Comparison of ENCODE assay signal across 1 cellular context in the genomic region with DNA sequence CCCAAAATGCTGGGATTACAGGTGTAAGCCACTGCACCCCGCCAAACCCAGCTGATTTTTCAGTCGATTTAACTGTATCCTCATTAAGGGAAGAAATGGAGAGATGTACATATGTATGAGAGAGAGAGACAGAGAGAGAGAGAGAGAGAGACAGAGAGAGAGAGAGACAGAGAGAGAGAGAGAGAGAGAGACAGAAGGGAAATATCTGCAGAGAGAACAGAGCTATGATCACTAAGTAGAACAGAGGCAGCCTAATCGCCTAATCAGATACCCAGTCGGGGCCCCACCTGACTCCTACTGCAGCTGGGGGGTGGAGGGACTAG.
TF ChIP-seq lines count a peak whose summit lies in the region.

No MANE protein-coding gene starts in this region.

TF ChIP-seq in H1, 55 proteins besides CTCF, POLR2A, EP300 and RAD21 (continued from another document):
- TF ChIP-seq, protein P1, sequence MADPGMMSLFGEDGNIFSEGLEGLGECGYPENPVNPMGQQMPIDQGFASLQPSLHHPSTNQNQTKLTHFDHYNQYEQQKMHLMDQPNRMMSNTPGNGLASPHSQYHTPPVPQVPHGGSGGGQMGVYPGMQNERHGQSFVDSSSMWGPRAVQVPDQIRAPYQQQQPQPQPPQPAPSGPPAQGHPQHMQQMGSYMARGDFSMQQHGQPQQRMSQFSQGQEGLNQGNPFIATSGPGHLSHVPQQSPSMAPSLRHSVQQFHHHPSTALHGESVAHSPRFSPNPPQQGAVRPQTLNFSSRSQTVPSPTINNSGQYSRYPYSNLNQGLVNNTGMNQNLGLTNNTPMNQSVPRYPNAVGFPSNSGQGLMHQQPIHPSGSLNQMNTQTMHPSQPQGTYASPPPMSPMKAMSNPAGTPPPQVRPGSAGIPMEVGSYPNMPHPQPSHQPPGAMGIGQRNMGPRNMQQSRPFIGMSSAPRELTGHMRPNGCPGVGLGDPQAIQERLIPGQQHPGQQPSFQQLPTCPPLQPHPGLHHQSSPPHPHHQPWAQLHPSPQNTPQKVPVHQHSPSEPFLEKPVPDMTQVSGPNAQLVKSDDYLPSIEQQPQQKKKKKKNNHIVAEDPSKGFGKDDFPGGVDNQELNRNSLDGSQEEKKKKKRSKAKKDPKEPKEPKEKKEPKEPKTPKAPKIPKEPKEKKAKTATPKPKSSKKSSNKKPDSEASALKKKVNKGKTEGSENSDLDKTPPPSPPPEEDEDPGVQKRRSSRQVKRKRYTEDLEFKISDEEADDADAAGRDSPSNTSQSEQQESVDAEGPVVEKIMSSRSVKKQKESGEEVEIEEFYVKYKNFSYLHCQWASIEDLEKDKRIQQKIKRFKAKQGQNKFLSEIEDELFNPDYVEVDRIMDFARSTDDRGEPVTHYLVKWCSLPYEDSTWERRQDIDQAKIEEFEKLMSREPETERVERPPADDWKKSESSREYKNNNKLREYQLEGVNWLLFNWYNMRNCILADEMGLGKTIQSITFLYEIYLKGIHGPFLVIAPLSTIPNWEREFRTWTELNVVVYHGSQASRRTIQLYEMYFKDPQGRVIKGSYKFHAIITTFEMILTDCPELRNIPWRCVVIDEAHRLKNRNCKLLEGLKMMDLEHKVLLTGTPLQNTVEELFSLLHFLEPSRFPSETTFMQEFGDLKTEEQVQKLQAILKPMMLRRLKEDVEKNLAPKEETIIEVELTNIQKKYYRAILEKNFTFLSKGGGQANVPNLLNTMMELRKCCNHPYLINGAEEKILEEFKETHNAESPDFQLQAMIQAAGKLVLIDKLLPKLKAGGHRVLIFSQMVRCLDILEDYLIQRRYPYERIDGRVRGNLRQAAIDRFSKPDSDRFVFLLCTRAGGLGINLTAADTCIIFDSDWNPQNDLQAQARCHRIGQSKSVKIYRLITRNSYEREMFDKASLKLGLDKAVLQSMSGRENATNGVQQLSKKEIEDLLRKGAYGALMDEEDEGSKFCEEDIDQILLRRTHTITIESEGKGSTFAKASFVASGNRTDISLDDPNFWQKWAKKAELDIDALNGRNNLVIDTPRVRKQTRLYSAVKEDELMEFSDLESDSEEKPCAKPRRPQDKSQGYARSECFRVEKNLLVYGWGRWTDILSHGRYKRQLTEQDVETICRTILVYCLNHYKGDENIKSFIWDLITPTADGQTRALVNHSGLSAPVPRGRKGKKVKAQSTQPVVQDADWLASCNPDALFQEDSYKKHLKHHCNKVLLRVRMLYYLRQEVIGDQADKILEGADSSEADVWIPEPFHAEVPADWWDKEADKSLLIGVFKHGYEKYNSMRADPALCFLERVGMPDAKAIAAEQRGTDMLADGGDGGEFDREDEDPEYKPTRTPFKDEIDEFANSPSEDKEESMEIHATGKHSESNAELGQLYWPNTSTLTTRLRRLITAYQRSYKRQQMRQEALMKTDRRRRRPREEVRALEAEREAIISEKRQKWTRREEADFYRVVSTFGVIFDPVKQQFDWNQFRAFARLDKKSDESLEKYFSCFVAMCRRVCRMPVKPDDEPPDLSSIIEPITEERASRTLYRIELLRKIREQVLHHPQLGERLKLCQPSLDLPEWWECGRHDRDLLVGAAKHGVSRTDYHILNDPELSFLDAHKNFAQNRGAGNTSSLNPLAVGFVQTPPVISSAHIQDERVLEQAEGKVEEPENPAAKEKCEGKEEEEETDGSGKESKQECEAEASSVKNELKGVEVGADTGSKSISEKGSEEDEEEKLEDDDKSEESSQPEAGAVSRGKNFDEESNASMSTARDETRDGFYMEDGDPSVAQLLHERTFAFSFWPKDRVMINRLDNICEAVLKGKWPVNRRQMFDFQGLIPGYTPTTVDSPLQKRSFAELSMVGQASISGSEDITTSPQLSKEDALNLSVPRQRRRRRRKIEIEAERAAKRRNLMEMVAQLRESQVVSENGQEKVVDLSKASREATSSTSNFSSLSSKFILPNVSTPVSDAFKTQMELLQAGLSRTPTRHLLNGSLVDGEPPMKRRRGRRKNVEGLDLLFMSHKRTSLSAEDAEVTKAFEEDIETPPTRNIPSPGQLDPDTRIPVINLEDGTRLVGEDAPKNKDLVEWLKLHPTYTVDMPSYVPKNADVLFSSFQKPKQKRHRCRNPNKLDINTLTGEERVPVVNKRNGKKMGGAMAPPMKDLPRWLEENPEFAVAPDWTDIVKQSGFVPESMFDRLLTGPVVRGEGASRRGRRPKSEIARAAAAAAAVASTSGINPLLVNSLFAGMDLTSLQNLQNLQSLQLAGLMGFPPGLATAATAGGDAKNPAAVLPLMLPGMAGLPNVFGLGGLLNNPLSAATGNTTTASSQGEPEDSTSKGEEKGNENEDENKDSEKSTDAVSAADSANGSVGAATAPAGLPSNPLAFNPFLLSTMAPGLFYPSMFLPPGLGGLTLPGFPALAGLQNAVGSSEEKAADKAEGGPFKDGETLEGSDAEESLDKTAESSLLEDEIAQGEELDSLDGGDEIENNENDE (IDR thresholded peaks at IDR 0.05; ENCODE audit: insufficient replicate concordance, low read length) = no peak
- TF ChIP-seq, protein P2, sequence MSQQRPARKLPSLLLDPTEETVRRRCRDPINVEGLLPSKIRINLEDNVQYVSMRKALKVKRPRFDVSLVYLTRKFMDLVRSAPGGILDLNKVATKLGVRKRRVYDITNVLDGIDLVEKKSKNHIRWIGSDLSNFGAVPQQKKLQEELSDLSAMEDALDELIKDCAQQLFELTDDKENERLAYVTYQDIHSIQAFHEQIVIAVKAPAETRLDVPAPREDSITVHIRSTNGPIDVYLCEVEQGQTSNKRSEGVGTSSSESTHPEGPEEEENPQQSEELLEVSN (IDR thresholded peaks at IDR 0.05) = no peak
- no peak for TF ChIP-seq MAFK (IDR thresholded peaks at IDR 0.05; ENCODE audit: low read depth, low read length)
- TF ChIP-seq KDM5A (IDR thresholded peaks at IDR 0.05; ENCODE audit: low read length) = no peak
- no peak for TF ChIP-seq TBP (IDR thresholded peaks at IDR 0.05; ENCODE audit: low read depth, low read length)
- no peak for TF ChIP-seq SP2 (IDR thresholded peaks at IDR 0.05; ENCODE audit: low read length)
- TF ChIP-seq RBBP5 (IDR thresholded peaks at IDR 0.05; ENCODE audit: borderline replicate concordance, low read depth, low read length) = no peak
- no peak for TF ChIP-seq JUN (IDR thresholded peaks at IDR 0.05; ENCODE audit: low read depth, low read length)
- no peak for TF ChIP-seq SIX5 (IDR thresholded peaks at IDR 0.05; ENCODE audit: low read depth, low read length)
